In the genomic region with DNA sequence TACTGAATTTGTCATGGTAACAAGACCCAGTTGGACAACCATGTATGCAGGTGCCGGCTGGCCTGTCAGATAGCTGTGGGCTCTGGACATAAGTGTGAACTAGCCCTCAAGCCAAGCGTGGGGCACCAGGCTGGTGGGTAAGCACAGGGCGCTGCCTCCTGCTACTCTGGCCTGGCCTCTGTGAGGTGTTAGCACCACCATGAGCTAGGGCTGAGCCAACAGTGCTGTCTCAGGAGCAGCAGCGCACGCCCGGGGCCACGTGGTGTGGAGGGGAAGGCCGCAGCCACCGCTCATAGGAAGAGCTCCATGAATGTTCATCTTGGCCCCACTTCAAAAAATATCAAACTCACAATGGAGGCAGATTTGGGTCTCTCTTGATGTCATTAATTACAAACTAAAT, we compare ENCODE assay signal across 13 cellular contexts. TPM values are rescaled to one million over a fixed set of nuclear protein-coding genes. Genes with fewer than 3 reads are reported as not detected.
DNase-seq lines count a peak whose midpoint lies in the region; ATAC-seq and TF ChIP-seq lines count a peak whose summit lies in the region.
"Had no signal": no experiment of that assay in that cellular context is flagged by ENCODE, and none has a peak within 500 bp of the region (broad histone marks: within the 10 kb centered on the region; RNA-seq: fewer than 3 reads in every experiment).

No MANE protein-coding gene starts in this region.

- H3K36me3 Mint-ChIP-seq in activated CD8-positive, alpha-beta T cell treated with anti-CD3 and anti-CD28 coated beads, Interleukin-2, amount 10 ng/mL, durations not matched to agents 7 days and 5 days (ENCODE audit: low read depth): peaks cover 8% of the 10 kb centered on the region

- H3K4me1 ChIP-seq in heart right ventricle (peaks cover 0 to 50% (median 15%) of the 10 kb centered on the region in 9 donors), right lobe of liver (peaks cover 0 to 6% (median 0%) of the 10 kb centered on the region in 4 donors), lower lobe of right lung (peaks cover 40% of the 10 kb centered on the region), tibial nerve (peaks cover 0 to 37% (median 22%) of the 10 kb centered on the region in 4 donors)
- H3K4me1 ChIP-seq: ascending aorta had no signal

- H3K27me3 Mint-ChIP-seq in activated CD8-positive, alpha-beta T cell treated with anti-CD3 and anti-CD28 coated beads, Interleukin-2, amount 10 ng/mL, durations not matched to agents 7 days and 5 days (ENCODE audit: low read depth): no peaks in the 10 kb centered on the region

- H3K9me3 ChIP-seq in heart right ventricle (no peaks in the 10 kb centered on the region), right lobe of liver (no peaks in the 10 kb centered on the region), lower lobe of right lung (no peaks in the 10 kb centered on the region), tibial nerve (no peaks in the 10 kb centered on the region)
- H3K9me3 ChIP-seq: ascending aorta, SJSA1 had no signal

- H3K4me3 Mint-ChIP-seq in activated CD8-positive, alpha-beta T cell treated with anti-CD3 and anti-CD28 coated beads, Interleukin-2, amount 10 ng/mL, durations not matched to agents 7 days and 5 days: no peak overlapping the region

- H3K27me3 ChIP-seq in heart right ventricle (no peaks in the 10 kb centered on the region), right lobe of liver (no peaks in the 10 kb centered on the region), lower lobe of right lung (ENCODE audit: low read depth) (no peaks in the 10 kb centered on the region), tibial nerve (no peaks in the 10 kb centered on the region)
- H3K27me3 ChIP-seq: ascending aorta, SJSA1 had no signal

- no peaks in the 10 kb centered on the region for H3K9me3 Mint-ChIP-seq in activated CD8-positive, alpha-beta T cell treated with anti-CD3 and anti-CD28 coated beads, Interleukin-2, amount 10 ng/mL, durations not matched to agents 7 days and 5 days (ENCODE audit: insufficient read depth)

- peaks cover 0 to 39% (median 12%) of the 10 kb centered on the region in 9 donors for H3K36me3 ChIP-seq in heart right ventricle
- peaks cover 0 to 14% (median 2%) of the 10 kb centered on the region in 4 donors for H3K36me3 ChIP-seq in right lobe of liver
- H3K36me3 ChIP-seq in lower lobe of right lung: peaks cover 31% of the 10 kb centered on the region
- H3K36me3 ChIP-seq in tibial nerve: peaks cover 0 to 66% (median 0%) of the 10 kb centered on the region in 3 donors

- no peak for TF ChIP-seq EP300 in tibial nerve (IDR thresholded peaks at IDR 0.05)

- H3K4me3 ChIP-seq in heart right ventricle (no peak overlapping the region), right lobe of liver (no peak overlapping the region), lower lobe of right lung (no peak overlapping the region), tibial nerve (no peak overlapping the region)
- H3K4me3 ChIP-seq: ascending aorta, SJSA1 had no signal

- H3K27ac ChIP-seq in heart right ventricle (no peak overlapping the region), right lobe of liver (no peak overlapping the region), lower lobe of right lung (no peak overlapping the region), tibial nerve (no peak overlapping the region)
- H3K27ac ChIP-seq: ascending aorta, SJSA1 had no signal

- DNase-seq in left ventricle myocardium superior (peak; percentile 20), heart right ventricle (no peak), right lobe of liver (peak in 2 of 3 donors; percentile 17 to 39), lower lobe of right lung (no peak), NCI-H2029 (lab: John Stamatoyannopoulos, UW) (no peak), tibial nerve (ENCODE audit: low spot score in 2 of 2) (no peak), NCI-H1694 (lab: John Stamatoyannopoulos, UW) (no peak)
- no peak for DNase-seq in activated CD8-positive, alpha-beta T cell treated with anti-CD3 and anti-CD28 coated beads, Interleukin-2, amount 10 ng/mL, durations not matched to agents 7 days and 5 days
- DNase-seq: NCI-H1105 treated with DMSO at 0.1 percent for 48 hours, NCI-H748 treated with DMSO at 0.1 percent for 48 hours had no signal

- intact Hi-C loops in left ventricle myocardium superior (cut with micrococcal nuclease) (no loop called here), heart right ventricle (cut with DNase I) (loop anchor here in 2 of 10 donors (5.0 to 10.0 kb wide), 2 partner anchors 45 to 48 kb away; no protein-coding TSS in a partner anchor), right lobe of liver (cut with DNase I) (loop anchor here in 1 of 2 donors (10.0 kb wide), 1 partner anchor 105 kb away; no protein-coding TSS in a partner anchor), lower lobe of right lung (cut with DNase I) (no loop called here)

- H3K4me1 Mint-ChIP-seq in activated CD8-positive, alpha-beta T cell treated with anti-CD3 and anti-CD28 coated beads, Interleukin-2, amount 10 ng/mL, durations not matched to agents 7 days and 5 days (ENCODE audit: low read depth): peaks cover 60% of the 10 kb centered on the region

- ATAC-seq in left ventricle myocardium superior (no peak), heart right ventricle (no peak), right lobe of liver (no peak), lower lobe of right lung (no peak)
- no peak for ATAC-seq in activated CD8-positive, alpha-beta T cell treated with anti-CD3 and anti-CD28 coated beads, Interleukin-2, amount 10 ng/mL, durations not matched to agents 7 days and 5 days
- ATAC-seq: left lobe of liver had no signal

- TF ChIP-seq CTCF in heart right ventricle (IDR thresholded peaks at IDR 0.05): no peak
- TF ChIP-seq CTCF in right lobe of liver (IDR thresholded peaks at IDR 0.05): no peak
- TF ChIP-seq CTCF in lower lobe of right lung (IDR thresholded peaks at IDR 0.05): no peak
- no peak for TF ChIP-seq CTCF in tibial nerve (IDR thresholded peaks at IDR 0.05)

- POLR2A ChIA-PET in activated CD8-positive, alpha-beta T cell treated with anti-CD3 and anti-CD28 coated beads, Interleukin-2, amount 10 ng/mL, durations not matched to agents 7 days and 5 days (lab: Charles Lee): interaction anchor here (1.4 kb wide), 1 partner anchor 34 kb away, joined by 6 read pairs; no protein-coding TSS in a partner anchor

- WGBS in heart right ventricle, 2 donors: 85 to 87% methylated on average over 9 of the region's 9 CpGs
- WGBS in right lobe of liver (ENCODE audit: insufficient coverage, low coverage, low lambda C conversion rate, missing lambda C conversion rate): no CpG with 5 or more reads among the region's 9 CpGs
- 87 to 90% methylated on average over 9 of the region's 9 CpGs for WGBS in tibial nerve, 2 donors

- CTCF ChIA-PET in activated CD8-positive, alpha-beta T cell treated with anti-CD3 and anti-CD28 coated beads, Interleukin-2, amount 10 ng/mL, durations not matched to agents 7 days and 5 days (lab: Charles Lee): interaction anchor here (0.9 to 3.7 kb wide), 4 partner anchors 21 to 53 kb away, joined by 3 to 17 read pairs (median 4); no protein-coding TSS in a partner anchor

- peak overlapping the region; percentile 77 for H3K27ac Mint-ChIP-seq in activated CD8-positive, alpha-beta T cell treated with anti-CD3 and anti-CD28 coated beads, Interleukin-2, amount 10 ng/mL, durations not matched to agents 7 days and 5 days

- no peak for TF ChIP-seq POLR2A in right lobe of liver (IDR thresholded peaks at IDR 0.05)
- no peak for TF ChIP-seq POLR2A in tibial nerve (IDR thresholded peaks at IDR 0.05)

RNA-seq across cellular contexts. Expression of gene GNB1L, which starts 35.3 kb away (rescaled TPM):
- total RNA-seq in left ventricle myocardium superior (3.4 TPM), heart right ventricle (1 to 10 TPM in 8 of 10 donors, under 1 TPM in 2; 0.76 to 3.6 (median 1.8) TPM), right lobe of liver (1 to 10 TPM; 1.4 to 3.2 (median 2.7) TPM), lower lobe of right lung (6.0 TPM), tibial nerve (1 to 10 TPM; 2.9 to 8.1 (median 6.3) TPM)
- polyA plus RNA-seq in heart right ventricle: 1 to 10 TPM; 2.0 to 9.3 TPM
- total RNA-seq in activated CD8-positive, alpha-beta T cell treated with anti-CD3 and anti-CD28 coated beads, Interleukin-2, amount 10 ng/mL, durations not matched to agents 7 days and 5 days: 10 to 100 TPM in 1 of 2 experiments, 1 to 10 TPM in 1; 9.7 to 10.3 TPM

RNA-seq across cellular contexts. Expression of gene RTL10, which starts 35.3 kb away (rescaled TPM):
- total RNA-seq in left ventricle myocardium superior (8.0 TPM), heart right ventricle (10 to 100 TPM in 2 of 10 donors, 1 to 10 TPM in 8; 5.3 to 12.0 (median 7.2) TPM), right lobe of liver (1 to 10 TPM; 6.4 to 9.1 (median 6.6) TPM), lower lobe of right lung (24.3 TPM), tibial nerve (10 to 100 TPM; 10.2 to 13.3 (median 11.4) TPM)
- 1 to 10 TPM; 4.0 to 6.5 TPM for polyA plus RNA-seq in heart right ventricle
- 10 to 100 TPM; 16.1 to 17.0 TPM for total RNA-seq in activated CD8-positive, alpha-beta T cell treated with anti-CD3 and anti-CD28 coated beads, Interleukin-2, amount 10 ng/mL, durations not matched to agents 7 days and 5 days

RNA-seq across cellular contexts. Expression of gene COMT, which starts 51.6 kb away (rescaled TPM):
- total RNA-seq in left ventricle myocardium superior (83.4 TPM), heart right ventricle (100 to 1,000 TPM in 5 of 10 donors, 10 to 100 TPM in 5; 72.5 to 128 (median 101) TPM), right lobe of liver (100 to 1,000 TPM; 144 to 270 (median 200) TPM), lower lobe of right lung (235 TPM), tibial nerve (100 to 1,000 TPM; 212 to 306 (median 240) TPM)
- polyA plus RNA-seq in heart right ventricle: 100 to 1,000 TPM in 1 of 2 donors, 10 to 100 TPM in 1; 42.9 to 273 TPM
- total RNA-seq in activated CD8-positive, alpha-beta T cell treated with anti-CD3 and anti-CD28 coated beads, Interleukin-2, amount 10 ng/mL, durations not matched to agents 7 days and 5 days: 10 to 100 TPM; 92.8 to 97.1 TPM

RNA-seq across cellular contexts. Expression of gene TXNRD2, which starts 51.7 kb away (rescaled TPM):
- total RNA-seq in left ventricle myocardium superior (42.4 TPM), heart right ventricle (10 to 100 TPM; 28.5 to 59.9 (median 35.0) TPM), right lobe of liver (10 to 100 TPM; 35.9 to 47.8 (median 44.3) TPM), lower lobe of right lung (47.5 TPM), tibial nerve (10 to 100 TPM; 34.8 to 40.6 (median 37.8) TPM)
- polyA plus RNA-seq in heart right ventricle: 100 to 1,000 TPM in 1 of 2 donors, 10 to 100 TPM in 1; 25.8 to 103 TPM
- 10 to 100 TPM; 16.1 to 19.3 TPM for total RNA-seq in activated CD8-positive, alpha-beta T cell treated with anti-CD3 and anti-CD28 coated beads, Interleukin-2, amount 10 ng/mL, durations not matched to agents 7 days and 5 days

Comparison
In these comparisons a context has a peak if more than half of its experiments do, and no peak if none do; other contexts are left out.
1. DNase-seq: peak in left ventricle myocardium superior (single experiment) and right lobe of liver (2 of 3); none in heart right ventricle (0 of 2), activated CD8-positive, alpha-beta T cell treated with anti-CD3 and anti-CD28 coated beads, Interleukin-2, amount 10 ng/mL, durations not matched to agents 7 days and 5 days (single experiment), lower lobe of right lung (single experiment), NCI-H2029 (single experiment), tibial nerve (0 of 2) and NCI-H1694 (single experiment).